In genomic region chr2:15840969-15841368, GRCh38 we compare ENCODE assay signal across 8 cellular contexts.
"Had no signal": no experiment of that assay in that cellular context is flagged by ENCODE, and none has a peak within 500 bp of the region (broad histone marks: within the 10 kb centered on the region; RNA-seq: fewer than 3 reads in every experiment).

No MANE protein-coding gene starts in this region.

- ATAC-seq: HCT116, K562 had no signal

- H3K27ac ChIP-seq: GM23248 had no signal

- H3K9ac ChIP-seq: GM23248 had no signal

- H3K27ac Mint-ChIP-seq: HFFc6 had no signal

- H3K4me1 ChIP-seq: HAP-1 had no signal

- H3K4me3 Mint-ChIP-seq: HFFc6 had no signal

- H3K4me3 ChIP-seq: GM23248, HAP-1, K562 had no signal

- H3K9me3 ChIP-seq: HAP-1 had no signal

- H2AFZ ChIP-seq: GM23248 had no signal

- DNase-seq: GM23248, GOT3, H7, HFFc6, IMR-90 had no signal

- H3K36me3 ChIP-seq: HAP-1 had no signal
